In the genomic region with DNA sequence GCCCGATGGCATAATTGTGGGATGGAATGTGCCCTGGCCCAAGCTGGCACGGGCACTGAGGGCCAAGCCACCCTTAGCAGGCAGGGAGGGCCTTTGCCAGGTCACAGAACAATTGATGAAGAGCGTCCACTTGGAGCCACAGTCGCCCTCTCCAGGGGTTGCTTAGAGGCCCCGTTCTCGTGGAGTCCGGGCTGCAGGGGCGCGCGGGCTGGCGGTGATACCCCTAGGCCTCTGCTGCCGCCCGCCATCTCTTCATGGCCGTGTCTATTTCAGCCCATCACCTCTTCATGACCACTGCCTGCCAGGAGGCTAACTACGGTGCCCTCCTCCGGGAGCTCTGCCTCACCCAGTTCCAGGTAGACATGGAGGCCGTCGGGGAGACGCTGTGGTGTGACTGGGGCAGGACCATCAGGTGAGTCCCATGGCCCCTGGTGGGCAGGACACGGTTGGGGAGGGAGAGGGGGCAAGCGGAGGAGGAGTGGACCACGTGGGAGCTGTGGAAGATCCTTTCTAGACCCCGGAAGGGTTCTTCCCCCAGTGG, we compare ENCODE assay signal across 32 cellular contexts. TPM values are rescaled to one million over a fixed set of nuclear protein-coding genes. Genes with fewer than 3 reads are reported as not detected.
DNase-seq lines count a peak whose midpoint lies in the region; ATAC-seq, FAIRE-seq and TF ChIP-seq lines count a peak whose summit lies in the region.
"Had no signal": no experiment of that assay in that cellular context is flagged by ENCODE, and none has a peak within 500 bp of the region (broad histone marks: within the 10 kb centered on the region; RNA-seq: fewer than 3 reads in every experiment).

No MANE protein-coding gene starts in this region.

- CTCF ChIA-PET in OCI-LY7 (lab: Charles Lee; ENCODE audit: unreplicated experiment): no interaction called here

- no peak for DNase-seq in RWPE2 (ENCODE audit: low spot score)
- DNase-seq in endodermal cell: peak; percentile 36
- peak; percentile 71 for DNase-seq in kidney
- peak; percentile 61 for DNase-seq in sigmoid colon
- no peak for DNase-seq in OCI-LY7 (ENCODE audit: low spot score)
- DNase-seq in prostate gland (ENCODE audit: low spot score): no peak
- no peak for DNase-seq in T-helper 2 cell
- DNase-seq: ACHN; activated CD4-positive, alpha-beta memory T cell treated with anti-CD3 and anti-CD28 coated beads, Interleukin-2, amount 10 ng/mL, durations not matched to agents 7 days and 5 days; activated CD8-positive, alpha-beta memory T cell treated with anti-CD3 and anti-CD28 coated beads, Interleukin-2, amount 50 U/mL, for 4 hours; amygdala; BE2C; CD8-positive, alpha-beta T cell; cortex of kidney; effector memory CD8-positive, alpha-beta T cell; erythroblast; HFFc6; NCI-H1930; NCI-H2227 treated with DMSO at 0.1 percent for 48 hours; NCI-H526; retina; SHP77; stimulated activated naive CD4-positive, alpha-beta T cell had no signal

- no peak for FAIRE-seq in kidney (lab: Jason Lieb, UNC)
- FAIRE-seq: GM19239, K562, keratinocyte had no signal

- no peaks in the 10 kb centered on the region for H3K9me3 ChIP-seq in RWPE2 (ENCODE audit: severe bottlenecking)
- H3K9me3 ChIP-seq in endodermal cell (ENCODE audit: control insufficient read depth, low read length): no peaks in the 10 kb centered on the region
- H3K9me3 ChIP-seq in kidney (ENCODE audit: control insufficient read depth in 1 of 2, low read length in 2 of 2): no peaks in the 10 kb centered on the region
- H3K9me3 ChIP-seq in sigmoid colon: no peaks in the 10 kb centered on the region
- no peaks in the 10 kb centered on the region for H3K9me3 ChIP-seq in OCI-LY7 (ENCODE audit: low read length)
- no peaks in the 10 kb centered on the region for H3K9me3 ChIP-seq in prostate gland
- H3K9me3 ChIP-seq: BE2C had no signal

- H3K79me2 ChIP-seq in OCI-LY7 (ENCODE audit: insufficient read depth, low read depth, low read length): no peaks in the 10 kb centered on the region

- H3K9ac ChIP-seq in endodermal cell (ENCODE audit: extremely low read depth, low read length, poor library complexity, severe bottlenecking) (no peak overlapping the region), kidney (ENCODE audit: low read length in 2 of 2) (no peak overlapping the region)

- no peaks in the 10 kb centered on the region for H3K9me3 Mint-ChIP-seq in endodermal cell
- H3K9me3 Mint-ChIP-seq: activated CD4-positive, alpha-beta memory T cell treated with anti-CD3 and anti-CD28 coated beads, Interleukin-2, amount 10 ng/mL, durations not matched to agents 7 days and 5 days; activated naive CD4-positive, alpha-beta T cell treated with anti-CD3 and anti-CD28 coated beads, Interleukin-2, amount 50 U/mL, for 24 hours; CD8-positive, alpha-beta T cell; effector memory CD8-positive, alpha-beta T cell; HFFc6; nephron had no signal

- POLR2A ChIA-PET in OCI-LY7 (lab: Charles Lee): no interaction called here

- H3K27me3 ChIP-seq in RWPE2 (ENCODE audit: insufficient read depth, poor library complexity, severe bottlenecking) (no peaks in the 10 kb centered on the region), endodermal cell (ENCODE audit: control insufficient read depth, insufficient read depth, low read length, poor library complexity, severe bottlenecking) (no peaks in the 10 kb centered on the region), sigmoid colon (no peaks in the 10 kb centered on the region), prostate gland (replicated peaks; ENCODE audit: insufficient read depth) (no peaks in the 10 kb centered on the region)
- H3K27me3 ChIP-seq: BE2C had no signal

- TF ChIP-seq POLR2A in sigmoid colon (IDR thresholded peaks at IDR 0.05) (no peak), prostate gland (IDR thresholded peaks at IDR 0.05) (no peak)

- H3K36me3 ChIP-seq in RWPE2 (ENCODE audit: low read depth) (no peaks in the 10 kb centered on the region), endodermal cell (ENCODE audit: control insufficient read depth, insufficient read depth, low read length) (no peaks in the 10 kb centered on the region), kidney (ENCODE audit: control insufficient read depth in 1 of 2, insufficient read depth in 2 of 2, low read length in 2 of 2) (no peaks in the 10 kb centered on the region), sigmoid colon (peaks cover 0 to 35% (median 3%) of the 10 kb centered on the region in 4 donors), OCI-LY7 (ENCODE audit: insufficient read depth, low read length) (no peaks in the 10 kb centered on the region), prostate gland (no peaks in the 10 kb centered on the region)

- intact Hi-C loops in kidney (cut with DNase I) (no loop called here), sigmoid colon (cut with DNase I) (no loop called here), OCI-LY7 (cut with micrococcal nuclease; ENCODE audit: unreplicated experiment) (no loop called here), prostate gland (cut with DNase I) (no loop called here)

- H3K4me2 ChIP-seq in OCI-LY7 (ENCODE audit: low read length): no peak overlapping the region
- H3K4me2 ChIP-seq: GM23338, smooth muscle cell had no signal

- H3K27me3 Mint-ChIP-seq in endodermal cell (ENCODE audit: insufficient read depth): no peaks in the 10 kb centered on the region
- H3K27me3 Mint-ChIP-seq: activated CD4-positive, alpha-beta memory T cell treated with anti-CD3 and anti-CD28 coated beads, Interleukin-2, amount 10 ng/mL, durations not matched to agents 7 days and 5 days; activated naive CD4-positive, alpha-beta T cell treated with anti-CD3 and anti-CD28 coated beads, Interleukin-2, amount 50 U/mL, for 24 hours had no signal

- H3K4me1 ChIP-seq in RWPE2 (ENCODE audit: insufficient read depth, poor library complexity, severe bottlenecking): peaks cover 41% of the 10 kb centered on the region
- H3K4me1 ChIP-seq in endodermal cell (ENCODE audit: control insufficient read depth, insufficient read depth, low read length): no peaks in the 10 kb centered on the region
- no peaks in the 10 kb centered on the region for H3K4me1 ChIP-seq in kidney (ENCODE audit: control insufficient read depth in 1 of 2, insufficient read depth in 1 of 2, low read depth in 1 of 2, low read length in 2 of 2)
- H3K4me1 ChIP-seq in sigmoid colon: peaks cover 0 to 79% (median 73%) of the 10 kb centered on the region in 4 donors
- H3K4me1 ChIP-seq in OCI-LY7 (ENCODE audit: insufficient read depth, low read length, poor library complexity, severe bottlenecking): no peaks in the 10 kb centered on the region
- peaks cover 9% of the 10 kb centered on the region for H3K4me1 ChIP-seq in prostate gland (replicated peaks)

- no peaks in the 10 kb centered on the region for H3K36me3 Mint-ChIP-seq in endodermal cell (ENCODE audit: low read depth)
- H3K36me3 Mint-ChIP-seq: activated naive CD4-positive, alpha-beta T cell treated with anti-CD3 and anti-CD28 coated beads, Interleukin-2, amount 50 U/mL, for 24 hours; CD8-positive, alpha-beta T cell had no signal

- no peak overlapping the region for H3K4me3 Mint-ChIP-seq in endodermal cell
- H3K4me3 Mint-ChIP-seq: activated CD4-positive, alpha-beta memory T cell treated with anti-CD3 and anti-CD28 coated beads, Interleukin-2, amount 10 ng/mL, durations not matched to agents 7 days and 5 days; activated naive CD4-positive, alpha-beta T cell treated with anti-CD3 and anti-CD28 coated beads, Interleukin-2, amount 50 U/mL, for 24 hours; CD8-positive, alpha-beta T cell; effector memory CD8-positive, alpha-beta T cell; GM23338; HFFc6; nephron had no signal

- no peak for TF ChIP-seq EP300 in sigmoid colon (IDR thresholded peaks at IDR 0.05)

- no peak overlapping the region for H2AFZ ChIP-seq in OCI-LY7 (ENCODE audit: low read length)
- H2AFZ ChIP-seq: GM23338 had no signal

- H3K9me2 ChIP-seq in OCI-LY7 (ENCODE audit: insufficient read depth, low read length): no peaks in the 10 kb centered on the region

- WGBS in endodermal cell (ENCODE audit: insufficient coverage in 1 of 2, insufficient read length in 1 of 2), 2 experiments: 94 to 97% methylated on average over 16 to 23 of the region's 23 CpGs
- WGBS in sigmoid colon, 2 donors: 93 to 94% methylated on average over 23 of the region's 23 CpGs
- 93% methylated on average over 23 of the region's 23 CpGs for WGBS in prostate gland

- no peaks in the 10 kb centered on the region for H4K20me1 ChIP-seq in OCI-LY7 (ENCODE audit: insufficient read depth, low read length)

- H3K27ac ChIP-seq in RWPE2 (ENCODE audit: poor library complexity, severe bottlenecking) (peak overlapping the region; percentile 81), endodermal cell (ENCODE audit: low read depth, low read length) (no peak overlapping the region), kidney (ENCODE audit: low read depth in 2 of 2, low read length in 2 of 2) (no peak overlapping the region), sigmoid colon (peak overlapping the region; percentile 91 to 97 (median 96)), OCI-LY7 (ENCODE audit: low read depth, low read length, poor library complexity, severe bottlenecking) (no peak overlapping the region), prostate gland (no peak overlapping the region)

- H3K4me3 ChIP-seq in RWPE2 (ENCODE audit: severe bottlenecking) (no peak overlapping the region), endodermal cell (ENCODE audit: low read length) (no peak overlapping the region), kidney (ENCODE audit: low read length in 2 of 2) (no peak overlapping the region), sigmoid colon (no peak overlapping the region), OCI-LY7 (ENCODE audit: low read depth, low read length, poor library complexity, severe bottlenecking) (no peak overlapping the region), prostate gland (no peak overlapping the region)
- H3K4me3 ChIP-seq: GM23338, K562, lung, smooth muscle cell had no signal

- H3K27ac Mint-ChIP-seq in endodermal cell: no peak overlapping the region
- H3K27ac Mint-ChIP-seq: activated CD4-positive, alpha-beta memory T cell treated with anti-CD3 and anti-CD28 coated beads, Interleukin-2, amount 10 ng/mL, durations not matched to agents 7 days and 5 days; activated naive CD4-positive, alpha-beta T cell treated with anti-CD3 and anti-CD28 coated beads, Interleukin-2, amount 50 U/mL, for 24 hours; CD8-positive, alpha-beta T cell; GM23338; HFFc6; nephron had no signal

- no TSS peak for BruUV-seq in OCI-LY7 (replicated peaks; lab: Mats Ljungman, UMichigan)

- H3K4me1 Mint-ChIP-seq in endodermal cell: no peaks in the 10 kb centered on the region

- ATAC-seq in RWPE2 (ENCODE audit: low read depth) (no peak), HG03135 (IDR thresholded peaks at IDR 0.05; ENCODE audit: unreplicated experiment) (no peak)
- ATAC-seq: CD8-positive, alpha-beta T cell; effector memory CD8-positive, alpha-beta T cell; GM23338 had no signal

- TF ChIP-seq CTCF in RWPE2 (IDR thresholded peaks at IDR 0.05; ENCODE audit: poor library complexity, severe bottlenecking) (no peak), endodermal cell (conservative IDR thresholded peaks at IDR 0.05) (no peak), kidney (IDR thresholded peaks at IDR 0.05; ENCODE audit: borderline replicate concordance, extremely low read depth, insufficient read depth) (no peak), sigmoid colon (IDR thresholded peaks at IDR 0.05) (no peak), OCI-LY7 (conservative IDR thresholded peaks at IDR 0.05; ENCODE audit: low read length) (no peak), prostate gland (IDR thresholded peaks at IDR 0.05) (no peak)

RNA-seq across cellular contexts. Expression of a gene that starts 17.6 kb away (rescaled TPM):
- total RNA-seq in endodermal cell (1 to 10 TPM in 1 of 2 donors, under 1 TPM in 1; 0.40 to 1.6 TPM), kidney (8.8 TPM), sigmoid colon (100 to 1,000 TPM; 324 to 788 (median 447) TPM), OCI-LY7 (2022) (0.42 TPM in 1 of 2 replicates, not detected in the other), prostate gland (100 to 1,000 TPM in 1 of 2 donors, 10 to 100 TPM in 1; 75.3 to 300 TPM)
- polyA plus RNA-seq in endodermal cell (2013, experiment 1 of 2): 1.2 TPM
- 0.83 TPM for polyA plus RNA-seq in endodermal cell (2013, experiment 2 of 2)
- polyA plus RNA-seq in kidney (ENCODE audit: insufficient read depth, low read depth, low replicate concordance) (17.3 TPM), sigmoid colon (10 to 100 TPM in 2 of 3 donors, not detected in 1; 13.2 to 50.1 TPM)
- total RNA-seq in OCI-LY7 (2014; rRNA removed; shearing (Covaris generic)): not detected in 2 replicates
- total RNA-seq: CD8-positive, alpha-beta T cell had no signal

Comparison
In these comparisons a context has a peak if more than half of its experiments do, and no peak if none do; other contexts are left out.
1. DNase-seq: peak in endodermal cell (single experiment), kidney (single experiment) and sigmoid colon (single experiment); none in RWPE2 (single experiment), OCI-LY7 (single experiment), prostate gland (single experiment) and T-helper 2 cell (0 of 5).
2. H3K27ac ChIP-seq: peak in RWPE2 (single experiment) and sigmoid colon (4 of 4); none in endodermal cell (single experiment), kidney (0 of 2), OCI-LY7 (single experiment) and prostate gland (0 of 2).